Comparison of ENCODE assay signal across 25 cellular contexts in the genomic region with DNA sequence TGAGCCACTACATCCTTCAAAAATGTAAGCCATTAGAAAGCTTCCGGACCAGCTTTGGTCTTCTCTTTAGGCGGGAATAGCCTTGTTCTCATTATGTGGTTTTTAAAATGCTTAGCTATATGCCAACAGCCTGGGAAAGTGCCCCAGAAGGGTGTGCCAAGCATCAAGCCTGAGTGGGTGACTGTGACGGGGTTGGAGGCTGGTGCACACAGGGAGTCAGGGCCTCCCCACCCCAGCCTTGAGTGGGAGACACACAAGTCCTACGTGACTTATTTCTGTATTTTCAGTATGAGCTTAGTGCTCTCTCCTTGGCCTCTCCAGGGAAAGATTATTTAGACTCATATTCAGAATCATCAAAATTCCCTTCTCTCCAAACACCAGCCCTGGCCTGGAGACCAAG. TPM values are rescaled to one million over a fixed set of nuclear protein-coding genes. Genes with fewer than 3 reads are reported as not detected.
A peak's percentile ranks its signal among the peaks of the same experiment; 100 is the strongest.
DNase-seq lines count a peak whose midpoint lies in the region; ATAC-seq, FAIRE-seq and TF ChIP-seq lines count a peak whose summit lies in the region.
"Had no signal": no experiment of that assay in that cellular context is flagged by ENCODE, and none has a peak within 500 bp of the region (broad histone marks: within the 10 kb centered on the region; RNA-seq: fewer than 3 reads in every experiment).

No MANE protein-coding gene starts in this region.

- no peak for TF ChIP-seq RAD21 in GM12878 (IDR thresholded peaks at IDR 0.05; ENCODE audit: insufficient read depth, low read depth, low read length)

- H3K4me1 ChIP-seq in GM12878 (ENCODE audit: control insufficient read depth, insufficient read depth, low read length) (peaks cover 47% of the 10 kb centered on the region), adrenal gland (replicated peaks in 1 of 2) (no peaks in the 10 kb centered on the region)
- H3K4me1 ChIP-seq: body of pancreas, gastroesophageal sphincter, left ventricle myocardium inferior, parathyroid adenoma had no signal

- RAD21 ChIA-PET in GM12878 (lab: Charles Lee; ENCODE audit: unreplicated experiment), result interaction anchor here (0.6 to 4.2 kb wide), 12 partner anchors 8 to 193 kb away, joined by 3 to 32 read pairs (median 4); no protein-coding TSS in a partner anchor

- TF ChIP-seq POLR2A in GM12878 (IDR thresholded peaks at IDR 0.05; ENCODE audit: low read depth, low read length) (no peak), adrenal gland (IDR thresholded peaks at IDR 0.05) (no peak)

- H3K9me3 Mint-ChIP-seq in activated CD4-positive, alpha-beta T cell treated with anti-CD3 and anti-CD28 coated beads, Interleukin-2, amount 10 ng/mL, durations not matched to agents 7 days and 5 days, result peaks cover 3% of the 10 kb centered on the region
- H3K9me3 Mint-ChIP-seq in stimulated activated memory B cell treated with anti-CD40 and anti-IgM and Interleukin-4, amounts not matched to agents 10 μg/mL and 1 μg/mL and 100 μg/mL, for 72 hours, result no peaks in the 10 kb centered on the region
- no peaks in the 10 kb centered on the region for H3K9me3 Mint-ChIP-seq in CD14-positive monocyte

- H3K36me3 Mint-ChIP-seq in activated CD4-positive, alpha-beta T cell treated with anti-CD3 and anti-CD28 coated beads, Interleukin-2, amount 10 ng/mL, durations not matched to agents 7 days and 5 days (ENCODE audit: low read depth), result peaks cover 58% of the 10 kb centered on the region
- H3K36me3 Mint-ChIP-seq in stimulated activated memory B cell treated with anti-CD40 and anti-IgM and Interleukin-4, amounts not matched to agents 10 μg/mL and 1 μg/mL and 100 μg/mL, for 72 hours, result no peaks in the 10 kb centered on the region
- H3K36me3 Mint-ChIP-seq in CD14-positive monocyte, result no peaks in the 10 kb centered on the region

- WGBS in GM12878 (ENCODE audit: insufficient coverage, insufficient replicate concordance, low lambda C conversion rate, missing lambda C conversion rate), result 26% methylated on average over 4 of the region's 4 CpGs
- 87 to 94% (median 90%) methylated on average over 4 of the region's 4 CpGs for WGBS in adrenal gland, 4 donors

- CTCF ChIA-PET in activated CD4-positive, alpha-beta T cell treated with anti-CD3 and anti-CD28 coated beads, Interleukin-2, amount 10 ng/mL, durations not matched to agents 7 days and 5 days (lab: Charles Lee), result interaction anchor here (1.0 to 1.8 kb wide), 4 partner anchors 9 to 21 kb away, joined by 3 to 9 read pairs (median 3); a partner anchor contains a TSS
- CTCF ChIA-PET in GM12878 (lab: Yijun Ruan, JAX), result interaction anchor here (0.7 to 1.7 kb wide), 7 partner anchors 9 to 103 kb away, joined by 3 to 5 read pairs (median 3); a partner anchor contains a TSS

- intact Hi-C loops in GM12878 (cut with micrococcal nuclease; ENCODE audit: unreplicated experiment), result no loop called here
- intact Hi-C loops in adrenal gland (cut with DNase I), result no loop called here
- intact Hi-C loops in CD14-positive monocyte (cut with micrococcal nuclease), result no loop called here

- peaks cover 2% of the 10 kb centered on the region; the same call in 1 of the 3 replicates for H3K9me3 ChIP-seq in GM12878 (replicated peaks; ENCODE audit: control insufficient read depth, insufficient read depth, low read length)
- no peaks in the 10 kb centered on the region for H3K9me3 ChIP-seq in adrenal gland (replicated peaks in 1 of 3)
- H3K9me3 ChIP-seq: body of pancreas, gastroesophageal sphincter, left ventricle myocardium inferior had no signal

- peak; percentile 81 for DNase-seq in activated effector memory CD4-positive, alpha-beta T cell treated with anti-CD3 and anti-CD28 coated beads, Interleukin-2, amount 50 U/mL, for 16 hours
- DNase-seq in activated effector memory CD4-positive, alpha-beta T cell treated with Interleukin-2 at 50 U/mL for 16 hours, result no peak
- no peak for DNase-seq in activated CD4-positive, alpha-beta T cell treated with anti-CD3 and anti-CD28 coated beads, Interleukin-2, amount 10 ng/mL, durations not matched to agents 7 days and 5 days
- DNase-seq in GM12878 (ENCODE audit: low read depth, low spot score) (no peak), adrenal gland (no peak), CD14-positive monocyte (ENCODE audit: low spot score) (no peak)
- DNase-seq: ACHN, body of pancreas, COR-L47, cortex of kidney, H7, left ventricle myocardium inferior, NCI-H1105, NCI-H748 treated with DMSO at 0.1 percent for 48 hours had no signal

- H3K79me2 ChIP-seq in GM12878 (ENCODE audit: control insufficient read depth, insufficient read depth, low read length), result no peaks in the 10 kb centered on the region
- H3K79me2 ChIP-seq: parathyroid adenoma had no signal

- no peak overlapping the region for H3K4me2 ChIP-seq in GM12878 (ENCODE audit: control insufficient read depth, insufficient read depth)
- H3K4me2 ChIP-seq: KMS-11 had no signal

- TF ChIP-seq CTCF in GM12878 (IDR thresholded peaks at IDR 0.05 in 2 of 3, conservative IDR thresholded peaks at IDR 0.05 in 1 of 3; ENCODE audit: control insufficient read depth in 2 of 3, extremely low read depth in 1 of 3, insufficient read depth in 1 of 3, low read depth in 3 of 3, low read length in 3 of 3) (no peak), adrenal gland (IDR thresholded peaks at IDR 0.05) (no peak), CD14-positive monocyte (IDR thresholded peaks at IDR 0.05) (no peak)

- H3K4me3 ChIP-seq in GM12878 (no peak overlapping the region), adrenal gland (no peak overlapping the region)
- H3K4me3 ChIP-seq: body of pancreas, gastroesophageal sphincter, left ventricle myocardium inferior, skin epidermis had no signal

- POLR2A ChIA-PET in activated CD4-positive, alpha-beta T cell treated with anti-CD3 and anti-CD28 coated beads, Interleukin-2, amount 10 ng/mL, durations not matched to agents 7 days and 5 days (lab: Charles Lee), result interaction anchor here (0.8 kb wide), 1 partner anchor 9 kb away, joined by 4 read pairs; no protein-coding TSS in a partner anchor
- POLR2A ChIA-PET in GM12878 (lab: Charles Lee), result interaction anchor here (0.5 to 5.4 kb wide), 6 partner anchors 8 to 47 kb away, joined by 3 to 34 read pairs (median 6); a partner anchor contains a TSS

- ATAC-seq in GM12878 (no peak), GM18858 (IDR thresholded peaks at IDR 0.05; ENCODE audit: unreplicated experiment) (no peak)
- no peak for ATAC-seq in stimulated activated memory B cell treated with anti-CD40 and anti-IgM and Interleukin-4, amounts not matched to agents 10 μg/mL and 1 μg/mL and 100 μg/mL, for 72 hours
- ATAC-seq: body of pancreas, gastroesophageal sphincter, Panc1 had no signal

- in situ Hi-C loops in GM12878 (cut with MboI), result no loop called here

- no peaks in the 10 kb centered on the region for H3K27me3 Mint-ChIP-seq in activated CD4-positive, alpha-beta T cell treated with anti-CD3 and anti-CD28 coated beads, Interleukin-2, amount 10 ng/mL, durations not matched to agents 7 days and 5 days
- no peaks in the 10 kb centered on the region for H3K27me3 Mint-ChIP-seq in stimulated activated memory B cell treated with anti-CD40 and anti-IgM and Interleukin-4, amounts not matched to agents 10 μg/mL and 1 μg/mL and 100 μg/mL, for 72 hours
- peaks cover 1 to 4% (median 3%) of the 10 kb centered on the region in 3 donors for H3K27me3 Mint-ChIP-seq in CD14-positive monocyte (ENCODE audit: low read depth in 3 of 3)

- H2AFZ ChIP-seq in GM12878 (ENCODE audit: control insufficient read depth, low read depth, low read length), result no peak overlapping the region
- H2AFZ ChIP-seq: parathyroid adenoma had no signal

- no peak overlapping the region for H3K9ac ChIP-seq in GM12878 (ENCODE audit: control insufficient read depth, insufficient read depth, low read length)
- H3K9ac ChIP-seq: KMS-11, parathyroid adenoma had no signal

- H4K20me1 ChIP-seq in GM12878 (ENCODE audit: control insufficient read depth, insufficient read depth), result no peaks in the 10 kb centered on the region

- TF ChIP-seq EP300 in GM12878 (IDR thresholded peaks at IDR 0.05; ENCODE audit: borderline replicate concordance in 1 of 2, control insufficient read depth in 1 of 2, low read depth in 2 of 2, low read length in 2 of 2), result no peak

- SMC1A ChIA-PET in GM12878 (lab: Charles Lee; ENCODE audit: uncharacterized antibody, unreplicated experiment), result interaction anchor here (0.9 to 6.1 kb wide), 11 partner anchors 9 to 74 kb away, joined by 3 to 49 read pairs (median 5); a partner anchor contains a TSS

- H3K36me3 ChIP-seq in GM12878 (ENCODE audit: control insufficient read depth in 2 of 2, insufficient read depth in 2 of 2, low read length in 1 of 2) (no peaks in the 10 kb centered on the region), adrenal gland (replicated peaks in 1 of 2) (no peaks in the 10 kb centered on the region)
- H3K36me3 ChIP-seq: gastroesophageal sphincter, left ventricle myocardium inferior had no signal

- no TSS peak for BruUV-seq in GM12878 (replicated peaks; lab: Mats Ljungman, UMichigan)

- H3K27ac Mint-ChIP-seq in activated CD4-positive, alpha-beta T cell treated with anti-CD3 and anti-CD28 coated beads, Interleukin-2, amount 10 ng/mL, durations not matched to agents 7 days and 5 days, result peak overlapping the region; percentile 94
- H3K27ac Mint-ChIP-seq in stimulated activated memory B cell treated with anti-CD40 and anti-IgM and Interleukin-4, amounts not matched to agents 10 μg/mL and 1 μg/mL and 100 μg/mL, for 72 hours, result peak overlapping the region; percentile 94
- no peak overlapping the region for H3K27ac Mint-ChIP-seq in CD14-positive monocyte

- H3K4me1 Mint-ChIP-seq in activated CD4-positive, alpha-beta T cell treated with anti-CD3 and anti-CD28 coated beads, Interleukin-2, amount 10 ng/mL, durations not matched to agents 7 days and 5 days, result peaks cover 62% of the 10 kb centered on the region
- peaks cover 43% of the 10 kb centered on the region for H3K4me1 Mint-ChIP-seq in stimulated activated memory B cell treated with anti-CD40 and anti-IgM and Interleukin-4, amounts not matched to agents 10 μg/mL and 1 μg/mL and 100 μg/mL, for 72 hours
- peaks cover 3% of the 10 kb centered on the region for H3K4me1 Mint-ChIP-seq in CD14-positive monocyte

- H3K27me3 ChIP-seq in GM12878 (replicated peaks in 1 of 2; ENCODE audit: control insufficient read depth in 2 of 2, insufficient read depth in 2 of 2, low read length in 1 of 2), result no peaks in the 10 kb centered on the region
- no peaks in the 10 kb centered on the region for H3K27me3 ChIP-seq in adrenal gland
- H3K27me3 ChIP-seq: body of pancreas had no signal

- peak overlapping the region; percentile 95 for H3K27ac ChIP-seq in GM12878 (ENCODE audit: control insufficient read depth, insufficient read depth)
- H3K27ac ChIP-seq in adrenal gland, result no peak overlapping the region
- H3K27ac ChIP-seq: body of pancreas, epithelial cell of prostate, gastroesophageal sphincter, KMS-11, left ventricle myocardium inferior, parathyroid adenoma, VCaP had no signal

- no peak for FAIRE-seq in GM12878 (lab: Jason Lieb, UNC)

- no peak overlapping the region for H3K4me3 Mint-ChIP-seq in activated CD4-positive, alpha-beta T cell treated with anti-CD3 and anti-CD28 coated beads, Interleukin-2, amount 10 ng/mL, durations not matched to agents 7 days and 5 days
- H3K4me3 Mint-ChIP-seq in stimulated activated memory B cell treated with anti-CD40 and anti-IgM and Interleukin-4, amounts not matched to agents 10 μg/mL and 1 μg/mL and 100 μg/mL, for 72 hours, result no peak overlapping the region
- H3K4me3 Mint-ChIP-seq in CD14-positive monocyte, result no peak overlapping the region

RNA-seq across cellular contexts. Expression of a gene that starts 9.8 kb away (rescaled TPM):
- 10 to 100 TPM; 77.4 to 83.7 TPM for total RNA-seq in activated CD4-positive, alpha-beta T cell treated with anti-CD3 and anti-CD28 coated beads, Interleukin-2, amount 10 ng/mL, durations not matched to agents 7 days and 5 days
- total RNA-seq in GM12878 (2013; cell fraction: nucleolus; rRNA removed), result 1.8 and 1.9 TPM in 2 replicates
- 0.05 and 0.17 TPM in 2 replicates for total RNA-seq in GM12878 (2014; rRNA removed)
- 0.05 and 0.13 TPM in 2 replicates for total RNA-seq in GM12878 (2014; rRNA removed; fragmentation: Illumina TruSeq; extraction: Trizol)
- total RNA-seq in GM12878 (2021), result 0.27 and 0.28 TPM in 2 replicates
- polyA plus RNA-seq in GM12878 (2011; ENCODE audit: low read depth), result 0.16 TPM
- 0.16 and 0.33 TPM in 2 replicates for polyA plus RNA-seq in GM12878 (2011; rRNA removed)
- polyA plus RNA-seq in GM12878 (2011; cell fraction: cytosol; rRNA removed), result 0.36 and 0.57 TPM in 2 replicates
- polyA plus RNA-seq in GM12878 (2011; cell fraction: nucleus; rRNA removed), result 1.8 and 2.2 TPM in 2 replicates
- polyA plus RNA-seq in GM12878 (2012), result 0.26 and 0.59 TPM in 2 replicates
- polyA plus RNA-seq in GM12878 (2014; fragmentation: Illumina TruSeq; extraction: Trizol), result 0.17 and 0.21 TPM in 2 replicates
- polyA plus RNA-seq in GM12878 (2014; fragmentation: Nextera tagmentation; extraction: Ambion mirVana), result under 1 TPM in 1 of 2 experiments, not detected in 1; 0.04 TPM
- 0.20 and 0.23 TPM in 2 replicates for polyA plus RNA-seq in GM12878 (2014; rRNA removed)
- polyA plus RNA-seq in GM12878 (2016; fragmentation: Nextera tagmentation; extraction: Ambion mirVana), result under 1 TPM; 0.26 to 0.39 TPM
- polyA minus RNA-seq in GM12878 (2011; rRNA and poly(A)+ RNA removed), result 0.72 TPM in 1 of 2 replicates, not detected in the other
- 0.73 TPM in 1 of 2 replicates, not detected in the other for polyA minus RNA-seq in GM12878 (2011; cell fraction: cytosol; rRNA and poly(A)+ RNA removed)
- polyA minus RNA-seq in GM12878 (2011; cell fraction: nucleus; rRNA and poly(A)+ RNA removed), result 0.73 and 0.86 TPM in 2 replicates
- total RNA-seq in adrenal gland, result 1 to 10 TPM in 1 of 8 donors, under 1 TPM in 6, not detected in 1; 0.21 to 1.2 (median 0.43) TPM
- polyA plus RNA-seq in adrenal gland, result under 1 TPM; 0.09 to 0.88 (median 0.44) TPM
- not detected for polyA plus RNA-seq in CD14-positive monocyte
- total RNA-seq: G401, H7, left ventricle myocardium inferior had no signal

RNA-seq across cellular contexts. Expression of a gene that starts 17.6 kb away (rescaled TPM):
- total RNA-seq in activated CD4-positive, alpha-beta T cell treated with anti-CD3 and anti-CD28 coated beads, Interleukin-2, amount 10 ng/mL, durations not matched to agents 7 days and 5 days, result 1 to 10 TPM; 7.4 to 8.9 TPM
- total RNA-seq in GM12878 (2013; cell fraction: nucleolus; rRNA removed), result 4.1 and 4.2 TPM in 2 replicates
- 0.65 and 1.4 TPM in 2 replicates for total RNA-seq in GM12878 (2014; rRNA removed)
- total RNA-seq in GM12878 (2014; rRNA removed; fragmentation: Illumina TruSeq; extraction: Trizol), result 0.63 and 0.83 TPM in 2 replicates
- total RNA-seq in GM12878 (2021), result 0.90 and 1.2 TPM in 2 replicates
- 13.4 TPM for polyA plus RNA-seq in GM12878 (2011; ENCODE audit: low read depth)
- polyA plus RNA-seq in GM12878 (2011; rRNA removed), result not detected in 2 replicates
- 0.03 TPM in 1 of 2 replicates, not detected in the other for polyA plus RNA-seq in GM12878 (2011; cell fraction: cytosol; rRNA removed)
- polyA plus RNA-seq in GM12878 (2011; cell fraction: nucleus; rRNA removed), result 0.13 TPM in 1 of 2 replicates, not detected in the other
- 16.4 and 22.8 TPM in 2 replicates for polyA plus RNA-seq in GM12878 (2012)
- polyA plus RNA-seq in GM12878 (2014; fragmentation: Illumina TruSeq; extraction: Trizol), result 0.17 and 0.51 TPM in 2 replicates
- polyA plus RNA-seq in GM12878 (2014; fragmentation: Nextera tagmentation; extraction: Ambion mirVana), result 1 to 10 TPM in 1 of 2 experiments, under 1 TPM in 1; 0.82 to 1.5 TPM
- 0.51 and 1.3 TPM in 2 replicates for polyA plus RNA-seq in GM12878 (2014; rRNA removed)
- polyA plus RNA-seq in GM12878 (2016; fragmentation: Nextera tagmentation; extraction: Ambion mirVana), result under 1 TPM; 0.56 to 0.59 TPM
- polyA minus RNA-seq in GM12878 (2011; rRNA and poly(A)+ RNA removed), result 0.10 TPM in 1 of 2 replicates, not detected in the other
- polyA minus RNA-seq in GM12878 (2011; cell fraction: cytosol; rRNA and poly(A)+ RNA removed), result 1.6 TPM in 1 of 2 replicates, not detected in the other
- polyA minus RNA-seq in GM12878 (2011; cell fraction: nucleus; rRNA and poly(A)+ RNA removed), result not detected in 2 replicates
- total RNA-seq in adrenal gland, result 1 to 10 TPM in 3 of 8 donors, under 1 TPM in 4, not detected in 1; 0.14 to 2.9 (median 0.78) TPM
- polyA plus RNA-seq in adrenal gland, result under 1 TPM in 2 of 3 donors, not detected in 1; 0.18 to 0.37 TPM
- polyA plus RNA-seq in CD14-positive monocyte, result under 1 TPM in 1 of 2 donors, not detected in 1; 0.30 TPM
- total RNA-seq: G401, H7, left ventricle myocardium inferior had no signal

RNA-seq across cellular contexts. Expression of a gene that starts 47.2 kb away (rescaled TPM):
- not detected for total RNA-seq in activated CD4-positive, alpha-beta T cell treated with anti-CD3 and anti-CD28 coated beads, Interleukin-2, amount 10 ng/mL, durations not matched to agents 7 days and 5 days
- not detected in 2 replicates for total RNA-seq in GM12878 (2013; cell fraction: nucleolus; rRNA removed)
- total RNA-seq in GM12878 (2014; rRNA removed), result not detected in 2 replicates
- not detected in 2 replicates for total RNA-seq in GM12878 (2014; rRNA removed; fragmentation: Illumina TruSeq; extraction: Trizol)
- total RNA-seq in GM12878 (2021), result 0.40 TPM in 1 of 2 replicates, not detected in the other
- polyA plus RNA-seq in GM12878 (2011; ENCODE audit: low read depth), result not detected
- polyA plus RNA-seq in GM12878 (2011; rRNA removed), result not detected in 2 replicates
- not detected in 2 replicates for polyA plus RNA-seq in GM12878 (2011; cell fraction: cytosol; rRNA removed)
- polyA plus RNA-seq in GM12878 (2011; cell fraction: nucleus; rRNA removed), result not detected in 2 replicates
- polyA plus RNA-seq in GM12878 (2012), result not detected in 2 replicates
- polyA plus RNA-seq in GM12878 (2014; fragmentation: Illumina TruSeq; extraction: Trizol), result not detected in 2 replicates
- polyA plus RNA-seq in GM12878 (2014; fragmentation: Nextera tagmentation; extraction: Ambion mirVana), result under 1 TPM in 1 of 2 experiments, not detected in 1; 0.13 TPM
- polyA plus RNA-seq in GM12878 (2014; rRNA removed), result 0.24 TPM in 1 of 2 replicates, not detected in the other
- polyA plus RNA-seq in GM12878 (2016; fragmentation: Nextera tagmentation; extraction: Ambion mirVana), result not detected
- not detected in 2 replicates for polyA minus RNA-seq in GM12878 (2011; rRNA and poly(A)+ RNA removed)
- not detected in 2 replicates for polyA minus RNA-seq in GM12878 (2011; cell fraction: cytosol; rRNA and poly(A)+ RNA removed)
- polyA minus RNA-seq in GM12878 (2011; cell fraction: nucleus; rRNA and poly(A)+ RNA removed), result not detected in 2 replicates
- total RNA-seq in adrenal gland, result under 1 TPM in 1 of 8 donors, not detected in 7; 0.72 TPM
- polyA plus RNA-seq in adrenal gland, result 1 to 10 TPM in 1 of 3 donors, not detected in 2; 1.5 TPM
- polyA plus RNA-seq in CD14-positive monocyte, result not detected
- total RNA-seq: G401, gastroesophageal sphincter, H7, left ventricle myocardium inferior, subcutaneous adipose tissue had no signal

Comparison
In these comparisons a context has a peak if more than half of its experiments do, and no peak if none do; other contexts are left out.
1. H3K27ac Mint-ChIP-seq: peak in activated CD4-positive, alpha-beta T cell treated with anti-CD3 and anti-CD28 coated beads, Interleukin-2, amount 10 ng/mL, durations not matched to agents 7 days and 5 days (single experiment) and stimulated activated memory B cell treated with anti-CD40 and anti-IgM and Interleukin-4, amounts not matched to agents 10 μg/mL and 1 μg/mL and 100 μg/mL, for 72 hours (single experiment); none in CD14-positive monocyte (0 of 7).
2. RNA of a gene that starts 9.8 kb away (total RNA-seq): 77.4 to 83.7 TPM in activated CD4-positive, alpha-beta T cell treated with anti-CD3 and anti-CD28 coated beads, Interleukin-2, amount 10 ng/mL, durations not matched to agents 7 days and 5 days; 0.21 to 1.2 TPM in adrenal gland and 0.05 to 1.9 TPM in GM12878; every median in the first group is over 10 times any median in the second.